Comparison of ENCODE assay signal across 1 cellular context in the genomic region with DNA sequence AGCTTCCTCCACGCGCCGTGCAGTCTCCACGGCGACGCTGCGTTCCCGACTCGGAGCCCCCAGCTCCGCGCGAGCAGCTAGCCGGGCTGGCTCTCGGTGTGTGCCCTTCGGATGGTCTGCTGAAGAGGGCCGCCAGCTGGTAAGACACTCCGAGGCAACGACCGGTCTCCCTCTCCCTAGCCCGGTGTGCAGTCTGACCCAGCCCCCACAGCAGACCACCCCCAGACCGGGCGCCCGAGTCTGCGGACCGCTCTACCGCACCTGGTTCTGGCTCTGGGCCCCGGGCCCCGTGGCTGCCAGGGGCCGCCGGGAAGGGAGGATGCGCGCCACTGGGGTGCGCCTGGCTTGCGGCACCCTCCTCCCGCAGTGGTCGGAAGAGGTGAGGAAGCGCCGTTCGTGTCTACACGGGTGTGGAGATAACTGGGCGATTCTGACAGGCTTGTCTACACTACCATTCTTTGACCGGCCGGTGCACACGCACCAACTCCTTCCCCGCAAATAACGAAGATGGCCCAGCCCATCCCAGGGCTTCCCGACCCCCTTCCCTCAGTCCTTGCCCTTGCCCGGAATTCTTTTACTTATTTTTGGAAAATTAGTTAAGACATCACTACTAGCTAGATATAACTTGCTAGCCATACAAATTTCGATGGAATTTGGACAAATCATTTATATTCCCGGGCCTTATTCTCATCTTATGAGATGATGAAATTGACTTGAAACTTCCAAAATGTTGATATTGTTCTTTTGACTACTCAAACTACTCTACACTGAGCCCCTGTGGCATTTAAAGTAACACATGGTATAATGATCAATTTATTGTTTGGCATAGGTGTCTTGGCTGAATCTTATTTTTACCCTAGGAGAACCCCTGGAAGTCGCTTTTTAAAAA.
TF ChIP-seq lines count a peak whose summit lies in the region.

No MANE protein-coding gene starts in this region.

TF ChIP-seq in K562, 482 proteins besides CTCF, POLR2A, EP300 and RAD21 (continued from another document and continues in another):
- TF ChIP-seq, protein P1, sequence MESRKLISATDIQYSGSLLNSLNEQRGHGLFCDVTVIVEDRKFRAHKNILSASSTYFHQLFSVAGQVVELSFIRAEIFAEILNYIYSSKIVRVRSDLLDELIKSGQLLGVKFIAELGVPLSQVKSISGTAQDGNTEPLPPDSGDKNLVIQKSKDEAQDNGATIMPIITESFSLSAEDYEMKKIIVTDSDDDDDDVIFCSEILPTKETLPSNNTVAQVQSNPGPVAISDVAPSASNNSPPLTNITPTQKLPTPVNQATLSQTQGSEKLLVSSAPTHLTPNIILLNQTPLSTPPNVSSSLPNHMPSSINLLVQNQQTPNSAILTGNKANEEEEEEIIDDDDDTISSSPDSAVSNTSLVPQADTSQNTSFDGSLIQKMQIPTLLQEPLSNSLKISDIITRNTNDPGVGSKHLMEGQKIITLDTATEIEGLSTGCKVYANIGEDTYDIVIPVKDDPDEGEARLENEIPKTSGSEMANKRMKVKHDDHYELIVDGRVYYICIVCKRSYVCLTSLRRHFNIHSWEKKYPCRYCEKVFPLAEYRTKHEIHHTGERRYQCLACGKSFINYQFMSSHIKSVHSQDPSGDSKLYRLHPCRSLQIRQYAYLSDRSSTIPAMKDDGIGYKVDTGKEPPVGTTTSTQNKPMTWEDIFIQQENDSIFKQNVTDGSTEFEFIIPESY (CRISPR knock-in tag; IDR thresholded peaks at IDR 0.05), result peak; percentile 49; the same call in 1 of the 2 replicates
- TF ChIP-seq KDM4B (IDR thresholded peaks at IDR 0.05; ENCODE audit: borderline replicate concordance in 2 of 2, low read depth in 1 of 2), result peak in 1 of 2 experiments; percentile 82; a peak in 1 of 4 replicates
- TF ChIP-seq, protein P2, sequence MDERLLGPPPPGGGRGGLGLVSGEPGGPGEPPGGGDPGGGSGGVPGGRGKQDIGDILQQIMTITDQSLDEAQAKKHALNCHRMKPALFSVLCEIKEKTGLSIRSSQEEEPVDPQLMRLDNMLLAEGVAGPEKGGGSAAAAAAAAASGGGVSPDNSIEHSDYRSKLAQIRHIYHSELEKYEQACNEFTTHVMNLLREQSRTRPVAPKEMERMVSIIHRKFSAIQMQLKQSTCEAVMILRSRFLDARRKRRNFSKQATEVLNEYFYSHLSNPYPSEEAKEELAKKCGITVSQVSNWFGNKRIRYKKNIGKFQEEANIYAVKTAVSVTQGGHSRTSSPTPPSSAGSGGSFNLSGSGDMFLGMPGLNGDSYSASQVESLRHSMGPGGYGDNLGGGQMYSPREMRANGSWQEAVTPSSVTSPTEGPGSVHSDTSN (CRISPR knock-in tag; IDR thresholded peaks at IDR 0.05; ENCODE audit: low read depth), result no peak
- TF ChIP-seq, protein P2 (tag; conservative IDR thresholded peaks at IDR 0.05; ENCODE audit: low read depth), result no peak
- TF ChIP-seq, protein P3, sequence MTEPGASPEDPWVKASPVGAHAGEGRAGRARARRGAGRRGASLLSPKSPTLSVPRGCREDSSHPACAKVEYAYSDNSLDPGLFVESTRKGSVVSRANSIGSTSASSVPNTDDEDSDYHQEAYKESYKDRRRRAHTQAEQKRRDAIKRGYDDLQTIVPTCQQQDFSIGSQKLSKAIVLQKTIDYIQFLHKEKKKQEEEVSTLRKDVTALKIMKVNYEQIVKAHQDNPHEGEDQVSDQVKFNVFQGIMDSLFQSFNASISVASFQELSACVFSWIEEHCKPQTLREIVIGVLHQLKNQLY (CRISPR knock-in tag; conservative IDR thresholded peaks at IDR 0.05), result no peak
- TF ChIP-seq, protein P4, sequence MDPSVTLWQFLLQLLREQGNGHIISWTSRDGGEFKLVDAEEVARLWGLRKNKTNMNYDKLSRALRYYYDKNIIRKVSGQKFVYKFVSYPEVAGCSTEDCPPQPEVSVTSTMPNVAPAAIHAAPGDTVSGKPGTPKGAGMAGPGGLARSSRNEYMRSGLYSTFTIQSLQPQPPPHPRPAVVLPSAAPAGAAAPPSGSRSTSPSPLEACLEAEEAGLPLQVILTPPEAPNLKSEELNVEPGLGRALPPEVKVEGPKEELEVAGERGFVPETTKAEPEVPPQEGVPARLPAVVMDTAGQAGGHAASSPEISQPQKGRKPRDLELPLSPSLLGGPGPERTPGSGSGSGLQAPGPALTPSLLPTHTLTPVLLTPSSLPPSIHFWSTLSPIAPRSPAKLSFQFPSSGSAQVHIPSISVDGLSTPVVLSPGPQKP (CRISPR knock-in tag; IDR thresholded peaks at IDR 0.05), result no peak
- TF ChIP-seq, protein P5, sequence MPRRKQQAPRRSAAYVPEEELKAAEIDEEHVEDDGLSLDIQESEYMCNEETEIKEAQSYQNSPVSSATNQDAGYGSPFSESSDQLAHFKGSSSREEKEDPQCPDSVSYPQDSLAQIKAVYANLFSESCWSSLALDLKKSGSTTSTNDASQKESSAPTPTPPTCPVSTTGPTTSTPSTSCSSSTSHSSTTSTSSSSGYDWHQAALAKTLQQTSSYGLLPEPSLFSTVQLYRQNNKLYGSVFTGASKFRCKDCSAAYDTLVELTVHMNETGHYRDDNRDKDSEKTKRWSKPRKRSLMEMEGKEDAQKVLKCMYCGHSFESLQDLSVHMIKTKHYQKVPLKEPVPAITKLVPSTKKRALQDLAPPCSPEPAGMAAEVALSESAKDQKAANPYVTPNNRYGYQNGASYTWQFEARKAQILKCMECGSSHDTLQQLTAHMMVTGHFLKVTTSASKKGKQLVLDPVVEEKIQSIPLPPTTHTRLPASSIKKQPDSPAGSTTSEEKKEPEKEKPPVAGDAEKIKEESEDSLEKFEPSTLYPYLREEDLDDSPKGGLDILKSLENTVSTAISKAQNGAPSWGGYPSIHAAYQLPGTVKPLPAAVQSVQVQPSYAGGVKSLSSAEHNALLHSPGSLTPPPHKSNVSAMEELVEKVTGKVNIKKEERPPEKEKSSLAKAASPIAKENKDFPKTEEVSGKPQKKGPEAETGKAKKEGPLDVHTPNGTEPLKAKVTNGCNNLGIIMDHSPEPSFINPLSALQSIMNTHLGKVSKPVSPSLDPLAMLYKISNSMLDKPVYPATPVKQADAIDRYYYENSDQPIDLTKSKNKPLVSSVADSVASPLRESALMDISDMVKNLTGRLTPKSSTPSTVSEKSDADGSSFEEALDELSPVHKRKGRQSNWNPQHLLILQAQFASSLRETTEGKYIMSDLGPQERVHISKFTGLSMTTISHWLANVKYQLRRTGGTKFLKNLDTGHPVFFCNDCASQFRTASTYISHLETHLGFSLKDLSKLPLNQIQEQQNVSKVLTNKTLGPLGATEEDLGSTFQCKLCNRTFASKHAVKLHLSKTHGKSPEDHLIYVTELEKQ (CRISPR knock-in tag; IDR thresholded peaks at IDR 0.05), result no peak
- TF ChIP-seq FOXJ3 (CRISPR knock-in tag; IDR thresholded peaks at IDR 0.05), result no peak
- TF ChIP-seq, protein P6, sequence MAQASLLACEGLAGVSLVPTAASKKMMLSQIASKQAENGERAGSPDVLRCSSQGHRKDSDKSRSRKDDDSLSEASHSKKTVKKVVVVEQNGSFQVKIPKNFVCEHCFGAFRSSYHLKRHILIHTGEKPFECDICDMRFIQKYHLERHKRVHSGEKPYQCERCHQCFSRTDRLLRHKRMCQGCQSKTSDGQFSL (CRISPR knock-in tag; IDR thresholded peaks at IDR 0.05), result peak; percentile 48; the same call in 1 of the 2 replicates
- TF ChIP-seq, protein P6 (tag; IDR thresholded peaks at IDR 0.05), result no peak
- no peak for TF ChIP-seq CSDE1 (IDR thresholded peaks at IDR 0.05)
- TF ChIP-seq, protein P7, sequence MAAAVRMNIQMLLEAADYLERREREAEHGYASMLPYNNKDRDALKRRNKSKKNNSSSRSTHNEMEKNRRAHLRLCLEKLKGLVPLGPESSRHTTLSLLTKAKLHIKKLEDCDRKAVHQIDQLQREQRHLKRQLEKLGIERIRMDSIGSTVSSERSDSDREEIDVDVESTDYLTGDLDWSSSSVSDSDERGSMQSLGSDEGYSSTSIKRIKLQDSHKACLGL (CRISPR knock-in tag; IDR thresholded peaks at IDR 0.05; ENCODE audit: borderline replicate concordance, poor library complexity, severe bottlenecking), result no peak
- TF ChIP-seq, protein P8, sequence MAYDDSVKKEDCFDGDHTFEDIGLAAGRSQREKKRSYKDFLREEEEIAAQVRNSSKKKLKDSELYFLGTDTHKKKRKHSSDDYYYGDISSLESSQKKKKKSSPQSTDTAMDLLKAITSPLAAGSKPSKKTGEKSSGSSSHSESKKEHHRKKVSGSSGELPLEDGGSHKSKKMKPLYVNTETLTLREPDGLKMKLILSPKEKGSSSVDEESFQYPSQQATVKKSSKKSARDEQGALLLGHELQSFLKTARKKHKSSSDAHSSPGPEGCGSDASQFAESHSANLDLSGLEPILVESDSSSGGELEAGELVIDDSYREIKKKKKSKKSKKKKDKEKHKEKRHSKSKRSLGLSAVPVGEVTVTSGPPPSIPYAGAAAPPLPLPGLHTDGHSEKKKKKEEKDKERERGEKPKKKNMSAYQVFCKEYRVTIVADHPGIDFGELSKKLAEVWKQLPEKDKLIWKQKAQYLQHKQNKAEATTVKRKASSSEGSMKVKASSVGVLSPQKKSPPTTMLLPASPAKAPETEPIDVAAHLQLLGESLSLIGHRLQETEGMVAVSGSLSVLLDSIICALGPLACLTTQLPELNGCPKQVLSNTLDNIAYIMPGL (CRISPR knock-in tag; IDR thresholded peaks at IDR 0.05), result no peak
- peak; percentile 43; the same call in 1 of the 2 replicates for TF ChIP-seq DIDO1 (tag; IDR thresholded peaks at IDR 0.05; ENCODE audit: low read depth)
- peak; percentile 80 for TF ChIP-seq SMAD4 (CRISPR knock-in tag; conservative IDR thresholded peaks at IDR 0.05)
- peak; percentile 42; the same call in 1 of the 2 replicates for TF ChIP-seq ESRRA (IDR thresholded peaks at IDR 0.05; ENCODE audit: borderline replicate concordance, low read depth)
- peak; percentile 72; the same call in 1 of the 2 replicates for TF ChIP-seq PHF8 (IDR thresholded peaks at IDR 0.05; ENCODE audit: borderline replicate concordance, low read length)
- no peak for TF ChIP-seq ZFP30 (CRISPR knock-in tag; IDR thresholded peaks at IDR 0.05; ENCODE audit: borderline replicate concordance)
- TF ChIP-seq ZNF133 (CRISPR knock-in tag; IDR thresholded peaks at IDR 0.05), result no peak
- TF ChIP-seq HDAC3 (IDR thresholded peaks at IDR 0.05; ENCODE audit: borderline replicate concordance, partially characterized antibody), result no peak
- no peak for TF ChIP-seq ZNF324 (CRISPR knock-in tag; IDR thresholded peaks at IDR 0.05)
- TF ChIP-seq ARHGAP35 (IDR thresholded peaks at IDR 0.05; ENCODE audit: partially characterized antibody), result peak; percentile 16
- 0 out of 2 replicates have a peak, but pooled peaks have one; percentile 62 for TF ChIP-seq BCOR (IDR thresholded peaks at IDR 0.05)
- peak; percentile 89 for TF ChIP-seq PCBP1 (IDR thresholded peaks at IDR 0.05; ENCODE audit: low read depth, low read length, poor library complexity, severe bottlenecking)
- TF ChIP-seq CBFA2T3 (IDR thresholded peaks at IDR 0.05), result no peak
- TF ChIP-seq FOSL1 (tag; conservative IDR thresholded peaks at IDR 0.05), result peak; percentile 33; the same call in 1 of the 2 replicates
- no peak for TF ChIP-seq HLTF (IDR thresholded peaks at IDR 0.05)
- TF ChIP-seq HDAC1 (IDR thresholded peaks at IDR 0.05), result peak in 1 of 2 experiments; percentile 88; a peak in 1 of 4 replicates
- no peak for TF ChIP-seq CAMTA2 (CRISPR knock-in tag; conservative IDR thresholded peaks at IDR 0.05)
- no peak for TF ChIP-seq MCM3 (IDR thresholded peaks at IDR 0.05)
- no peak for TF ChIP-seq RBM39 (optimal IDR thresholded peaks at IDR 0.05; ENCODE audit: low read depth, low read length)
- no peak for TF ChIP-seq HDAC6 (IDR thresholded peaks at IDR 0.05; ENCODE audit: low read depth, low read length)
- peak; percentile 90; the same call in 1 of the 2 replicates for TF ChIP-seq ERF (CRISPR knock-in tag; IDR thresholded peaks at IDR 0.05)
- no peak for TF ChIP-seq PRMT5 (CRISPR knock-in tag; IDR thresholded peaks at IDR 0.05)
- TF ChIP-seq, protein P9, sequence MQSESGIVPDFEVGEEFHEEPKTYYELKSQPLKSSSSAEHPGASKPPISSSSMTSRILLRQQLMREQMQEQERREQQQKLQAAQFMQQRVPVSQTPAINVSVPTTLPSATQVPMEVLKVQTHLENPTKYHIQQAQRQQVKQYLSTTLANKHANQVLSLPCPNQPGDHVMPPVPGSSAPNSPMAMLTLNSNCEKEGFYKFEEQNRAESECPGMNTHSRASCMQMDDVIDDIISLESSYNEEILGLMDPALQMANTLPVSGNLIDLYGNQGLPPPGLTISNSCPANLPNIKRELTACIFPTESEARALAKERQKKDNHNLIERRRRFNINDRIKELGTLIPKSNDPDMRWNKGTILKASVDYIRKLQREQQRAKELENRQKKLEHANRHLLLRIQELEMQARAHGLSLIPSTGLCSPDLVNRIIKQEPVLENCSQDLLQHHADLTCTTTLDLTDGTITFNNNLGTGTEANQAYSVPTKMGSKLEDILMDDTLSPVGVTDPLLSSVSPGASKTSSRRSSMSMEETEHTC (IDR thresholded peaks at IDR 0.05), result no peak
- TF ChIP-seq, protein P10, sequence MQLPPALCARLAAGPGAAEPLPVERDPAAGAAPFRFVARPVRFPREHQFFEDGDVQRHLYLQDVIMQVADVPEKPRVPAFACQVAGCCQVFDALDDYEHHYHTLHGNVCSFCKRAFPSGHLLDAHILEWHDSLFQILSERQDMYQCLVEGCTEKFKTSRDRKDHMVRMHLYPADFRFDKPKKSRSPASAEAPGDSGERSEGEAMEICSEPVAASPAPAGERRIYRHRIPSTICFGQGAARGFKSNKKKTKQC (CRISPR knock-in tag; IDR thresholded peaks at IDR 0.05), result peak; percentile 94
- peak; percentile 91 for TF ChIP-seq CTBP1 (IDR thresholded peaks at IDR 0.05; ENCODE audit: borderline replicate concordance)
- TF ChIP-seq, protein P11, sequence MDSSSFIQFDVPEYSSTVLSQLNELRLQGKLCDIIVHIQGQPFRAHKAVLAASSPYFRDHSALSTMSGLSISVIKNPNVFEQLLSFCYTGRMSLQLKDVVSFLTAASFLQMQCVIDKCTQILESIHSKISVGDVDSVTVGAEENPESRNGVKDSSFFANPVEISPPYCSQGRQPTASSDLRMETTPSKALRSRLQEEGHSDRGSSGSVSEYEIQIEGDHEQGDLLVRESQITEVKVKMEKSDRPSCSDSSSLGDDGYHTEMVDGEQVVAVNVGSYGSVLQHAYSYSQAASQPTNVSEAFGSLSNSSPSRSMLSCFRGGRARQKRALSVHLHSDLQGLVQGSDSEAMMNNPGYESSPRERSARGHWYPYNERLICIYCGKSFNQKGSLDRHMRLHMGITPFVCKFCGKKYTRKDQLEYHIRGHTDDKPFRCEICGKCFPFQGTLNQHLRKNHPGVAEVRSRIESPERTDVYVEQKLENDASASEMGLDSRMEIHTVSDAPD (CRISPR knock-in tag; IDR thresholded peaks at IDR 0.05), result no peak
